Comparison of ENCODE assay signal across 1 cellular context in the genomic region with DNA sequence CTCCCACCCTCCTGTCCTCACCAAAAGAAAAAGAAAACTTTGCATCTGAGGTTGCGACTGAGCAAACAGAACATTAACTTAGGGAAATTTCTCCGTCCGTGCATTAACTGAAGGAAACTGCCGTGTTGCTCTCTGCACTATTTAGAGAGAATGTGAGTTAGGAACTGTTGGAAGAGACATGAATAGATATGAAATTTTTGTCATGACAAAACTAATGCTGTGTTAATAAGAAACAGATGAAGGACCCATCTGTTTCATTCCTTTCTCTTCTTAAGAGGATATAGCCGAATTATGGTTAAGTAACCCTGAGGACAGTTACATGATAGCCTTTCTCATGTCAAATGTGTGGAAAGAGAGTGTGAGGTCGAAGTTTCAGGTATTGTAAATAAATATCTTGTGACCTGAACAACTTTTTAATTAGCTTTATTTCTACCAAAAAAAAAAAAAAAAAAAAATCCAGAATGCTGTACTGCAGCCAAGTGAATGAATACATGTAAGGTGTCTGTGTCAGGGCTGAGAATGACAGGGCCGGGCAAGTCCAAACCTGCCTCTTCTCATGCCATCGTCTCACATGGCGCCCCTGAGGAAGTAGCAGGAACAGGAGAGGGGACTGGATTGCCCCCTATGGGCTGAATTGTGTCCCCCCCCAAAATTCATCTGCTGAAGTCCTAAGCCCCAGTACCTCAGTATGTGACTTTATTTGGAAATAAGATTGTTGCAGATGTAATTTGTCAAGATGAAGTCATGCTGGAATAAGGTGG.
TF ChIP-seq lines count a peak whose summit lies in the region.

No MANE protein-coding gene starts in this region.

TF ChIP-seq in IMR-90, 13 proteins besides CTCF, POLR2A, EP300 and RAD21 (continued from another document):
- TF ChIP-seq SMC3 (IDR thresholded peaks at IDR 0.05; ENCODE audit: low read depth, low read length) (no peak), MAZ (IDR thresholded peaks at IDR 0.05; ENCODE audit: borderline replicate concordance, low read depth, low read length) (no peak), BHLHE40 (IDR thresholded peaks at IDR 0.05; ENCODE audit: low read depth, low read length) (no peak), RFX5 (IDR thresholded peaks at IDR 0.05; ENCODE audit: low read depth, low read length) (no peak), NFE2L2 (IDR thresholded peaks at IDR 0.05; ENCODE audit: low read depth, low read length) (no peak), RCOR1 (IDR thresholded peaks at IDR 0.05; ENCODE audit: insufficient replicate concordance, low read length) (no peak)
- TF ChIP-seq, protein P1, sequence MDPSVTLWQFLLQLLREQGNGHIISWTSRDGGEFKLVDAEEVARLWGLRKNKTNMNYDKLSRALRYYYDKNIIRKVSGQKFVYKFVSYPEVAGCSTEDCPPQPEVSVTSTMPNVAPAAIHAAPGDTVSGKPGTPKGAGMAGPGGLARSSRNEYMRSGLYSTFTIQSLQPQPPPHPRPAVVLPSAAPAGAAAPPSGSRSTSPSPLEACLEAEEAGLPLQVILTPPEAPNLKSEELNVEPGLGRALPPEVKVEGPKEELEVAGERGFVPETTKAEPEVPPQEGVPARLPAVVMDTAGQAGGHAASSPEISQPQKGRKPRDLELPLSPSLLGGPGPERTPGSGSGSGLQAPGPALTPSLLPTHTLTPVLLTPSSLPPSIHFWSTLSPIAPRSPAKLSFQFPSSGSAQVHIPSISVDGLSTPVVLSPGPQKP (IDR thresholded peaks at IDR 0.05; ENCODE audit: borderline replicate concordance, low read depth, low read length), result no peak
TF ChIP-seq in IMR-90: peak in this region for 0.
